8 cellular contexts compared by ENCODE assay signal in genomic region chr9:129414377-129415021, GRCh38.
DNase-seq lines count a peak whose midpoint lies in the region; ATAC-seq and TF ChIP-seq lines count a peak whose summit lies in the region.

No MANE protein-coding gene starts in this region.

- H3K9ac ChIP-seq in neuronal stem cell (ENCODE audit: low read depth, low read length, poor library complexity): peak overlapping the region; percentile 63

- H3K9me3 ChIP-seq in neuronal stem cell (replicated peaks in 1 of 2; ENCODE audit: control insufficient read depth in 2 of 2, insufficient read depth in 1 of 2, low read depth in 1 of 2, low read length in 2 of 2): peaks cover 6 to 11% of the 10 kb centered on the region in 2 donors

- peak overlapping the region; percentile 83 for H3K4me3 Mint-ChIP-seq in activated T-cell treated with anti-CD3 and anti-CD28 coated beads, Interleukin-2, amount 50 U/mL, for 4 hours

- peak overlapping the region; percentile 97 for H2BK15ac ChIP-seq in neuronal stem cell (ENCODE audit: low read length)

- H3K27me3 Mint-ChIP-seq in activated T-cell treated with anti-CD3 and anti-CD28 coated beads, Interleukin-2, amount 50 U/mL, for 4 hours (ENCODE audit: low read depth): no peaks in the 10 kb centered on the region

- H3K27ac ChIP-seq in neuronal stem cell (replicated peaks; ENCODE audit: low read length): peak overlapping the region; percentile 97

- peak overlapping the region; percentile 45 for H2AFZ ChIP-seq in neuronal stem cell (ENCODE audit: low read length)

- no CpG with 5 or more reads among the region's 32 CpGs for WGBS in neuronal stem cell (ENCODE audit: extremely low coverage in 2 of 2, insufficient read length in 2 of 2, insufficient replicate concordance in 1 of 2), 2 donors

- H2BK12ac ChIP-seq in neuronal stem cell (ENCODE audit: low read length): no peak overlapping the region

- H3K4ac ChIP-seq in neuronal stem cell (ENCODE audit: low read length): no peak overlapping the region

- peaks cover 7% of the 10 kb centered on the region for H3K9me3 Mint-ChIP-seq in activated T-cell treated with anti-CD3 and anti-CD28 coated beads, Interleukin-2, amount 50 U/mL, for 4 hours

- H4K91ac ChIP-seq in neuronal stem cell (ENCODE audit: low read depth, low read length, poor library complexity): no peak overlapping the region

- TF ChIP-seq EP300 in Ishikawa (IDR thresholded peaks at IDR 0.05; ENCODE audit: borderline replicate concordance): no peak

- no peaks in the 10 kb centered on the region for H3K27me3 ChIP-seq in neuronal stem cell (ENCODE audit: control insufficient read depth in 3 of 3, insufficient read depth in 3 of 3, low read depth in 1 of 3, low read length in 3 of 3)

- peaks cover 0 to 2% of the 10 kb centered on the region in 2 donors for H3K36me3 ChIP-seq in neuronal stem cell (replicated peaks in 1 of 2; ENCODE audit: control insufficient read depth in 2 of 2, insufficient read depth in 2 of 2, low read length in 2 of 2)

- peak overlapping the region; percentile 99 for H2BK120ac ChIP-seq in neuronal stem cell (ENCODE audit: low read depth, low read length)

- peak overlapping the region in 1 of 2 donors; percentile 49 for H3K4me3 ChIP-seq in neuronal stem cell (ENCODE audit: low read length in 2 of 2)

- no peak overlapping the region for H4K8ac ChIP-seq in neuronal stem cell (ENCODE audit: low read depth, low read length)

- peak overlapping the region; percentile 67 for H3K14ac ChIP-seq in neuronal stem cell (ENCODE audit: low read length)

- no peak overlapping the region for H3K23ac ChIP-seq in neuronal stem cell (ENCODE audit: low read depth, low read length, poor library complexity)

- H3K79me1 ChIP-seq in neuronal stem cell (ENCODE audit: low read depth, low read length): no peaks in the 10 kb centered on the region

- H3K4me1 Mint-ChIP-seq in activated T-cell treated with anti-CD3 and anti-CD28 coated beads, Interleukin-2, amount 50 U/mL, for 4 hours (ENCODE audit: low read depth): peaks cover 24% of the 10 kb centered on the region

- H3K18ac ChIP-seq in neuronal stem cell (ENCODE audit: low read length): peak overlapping the region; percentile 100

- peak overlapping the region; percentile 99 for H2BK5ac ChIP-seq in neuronal stem cell (ENCODE audit: low read length)

- H3K36me3 Mint-ChIP-seq in activated T-cell treated with anti-CD3 and anti-CD28 coated beads, Interleukin-2, amount 50 U/mL, for 4 hours (ENCODE audit: insufficient read depth): no peaks in the 10 kb centered on the region

- no peak for TF ChIP-seq RAD21 in Ishikawa (IDR thresholded peaks at IDR 0.05; ENCODE audit: low read depth)

- H3K4me2 ChIP-seq in neuronal stem cell (ENCODE audit: insufficient read depth, low read length, poor library complexity, severe bottlenecking): peak overlapping the region; percentile 63

- H2AK5ac ChIP-seq in neuronal stem cell (ENCODE audit: low read depth, low read length): peak overlapping the region; percentile 97

- no peak for ATAC-seq in activated T-cell treated with anti-CD3 and anti-CD28 coated beads, Interleukin-2, amount 50 U/mL, for 4 hours
- ATAC-seq in HG03039 (IDR thresholded peaks at IDR 0.05; ENCODE audit: unreplicated experiment) (no peak), HG02885 (IDR thresholded peaks at IDR 0.05; ENCODE audit: poor library complexity, unreplicated experiment) (no peak)

- peaks cover 32 to 37% of the 10 kb centered on the region in 2 donors for H3K4me1 ChIP-seq in neuronal stem cell (ENCODE audit: control insufficient read depth in 2 of 2, insufficient read depth in 1 of 2, low read depth in 1 of 2, low read length in 2 of 2)

- peak; percentile 60 for DNase-seq in AG08396 (ENCODE audit: low spot score)
- peak; percentile 54 for DNase-seq in activated T-cell treated with anti-CD3 and anti-CD28 coated beads, Interleukin-2, amount 50 U/mL, for 4 hours
- peak; percentile 36 for DNase-seq in fibroblast of gingiva (ENCODE audit: low read depth)
- DNase-seq in neuronal stem cell (ENCODE audit: low spot score): peak; percentile 81
- DNase-seq in NCI-H2227 (lab: John Stamatoyannopoulos, UW; ENCODE audit: unreplicated experiment): no peak

TF ChIP-seq in Ishikawa, 13 proteins besides CTCF, POLR2A, EP300 and RAD21:
- TF ChIP-seq MAX (IDR thresholded peaks at IDR 0.05): 0 out of 2 replicates have a peak, but pooled peaks have one; percentile 3
- TF ChIP-seq NFIC (IDR thresholded peaks at IDR 0.05): no peak
- TF ChIP-seq TEAD4 (IDR thresholded peaks at IDR 0.05): no peak
